8 cellular contexts compared by ENCODE assay signal in the genomic region with DNA sequence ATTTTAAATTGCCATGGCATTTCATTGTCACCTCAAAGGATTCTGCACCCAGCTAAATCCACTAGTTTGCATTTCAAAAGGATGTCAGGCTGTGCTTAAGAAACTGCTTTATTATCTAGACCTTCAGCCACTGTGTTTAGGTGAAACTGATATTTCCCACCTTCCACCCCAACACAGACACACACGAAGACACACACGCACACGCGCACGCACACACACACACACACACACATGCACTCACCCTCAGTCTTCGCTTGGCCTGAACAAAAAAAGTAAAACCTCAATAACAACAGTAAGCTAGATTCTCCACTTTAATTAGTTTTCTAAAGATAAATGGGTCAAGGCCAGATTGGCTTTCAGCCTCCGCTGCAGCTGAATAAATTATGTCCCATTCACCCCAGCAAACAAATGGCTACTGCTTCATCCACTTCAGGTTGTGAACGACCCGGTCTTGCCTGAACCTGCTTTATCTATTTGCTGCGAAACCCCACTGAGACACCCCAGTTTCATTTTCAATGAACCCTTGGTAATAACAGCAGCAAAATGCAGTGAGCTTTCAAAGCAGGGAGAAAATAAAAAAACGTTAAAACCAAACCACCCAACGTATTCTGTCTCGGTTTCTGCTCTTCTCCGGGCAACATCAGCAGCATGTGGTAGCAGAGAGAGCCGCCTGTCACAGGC.
DNase-seq lines count a peak whose midpoint lies in the region; ATAC-seq and TF ChIP-seq lines count a peak whose summit lies in the region.

No MANE protein-coding gene starts in this region.

- in situ Hi-C loops in ACHN (cut with HindIII; ENCODE audit: low pct_ligation_motif_present, low pct_unique_long_range_greater_than_20kb, low sequenced_read_pairs) = no loop called here

- no peaks in the 10 kb centered on the region for H3K27me3 ChIP-seq in prostate gland (replicated peaks; ENCODE audit: insufficient read depth)

- DNase-seq in GM10266 (ENCODE audit: extremely low spot score) (peak; percentile 10), NCI-H1417 treated with DMSO at 0.1 percent for 48 hours (lab: John Stamatoyannopoulos, UW) (peak; percentile 66), epithelial cell of esophagus (ENCODE audit: low read depth) (peak; percentile 32), ACHN (no peak), germinal center (ENCODE audit: low spot score) (no peak), prostate gland (ENCODE audit: low spot score) (no peak)

- no peaks in the 10 kb centered on the region for H3K4me1 ChIP-seq in prostate gland (replicated peaks)

- H3K9me3 ChIP-seq in prostate gland = no peaks in the 10 kb centered on the region

- intact Hi-C loops in prostate gland (cut with DNase I) = no loop called here

- no peaks in the 10 kb centered on the region for H3K36me3 ChIP-seq in prostate gland

- peak; percentile 61 for ATAC-seq in GM21529 (IDR thresholded peaks at IDR 0.05; ENCODE audit: unreplicated experiment)
- ATAC-seq in GM18517 (IDR thresholded peaks at IDR 0.05; ENCODE audit: unreplicated experiment) = no peak

- 44% methylated on average over 15 of the region's 15 CpGs for WGBS in prostate gland

- TF ChIP-seq CTCF in GM10266 (IDR thresholded peaks at IDR 0.05; ENCODE audit: control insufficient read depth, insufficient read depth, low read depth, missing control alignments) (no peak), epithelial cell of esophagus (IDR thresholded peaks at IDR 0.05; ENCODE audit: insufficient read depth, low read depth, low read length, missing control alignments) (no peak), prostate gland (IDR thresholded peaks at IDR 0.05) (no peak)

- no peak for TF ChIP-seq POLR2A in prostate gland (IDR thresholded peaks at IDR 0.05)

- H3K27ac ChIP-seq in prostate gland = no peak overlapping the region

- H3K4me3 ChIP-seq in epithelial cell of esophagus (ENCODE audit: low read length) (no peak overlapping the region), prostate gland (no peak overlapping the region)

Comparison
In these comparisons a context has a peak if more than half of its experiments do, and no peak if none do; other contexts are left out.
1. DNase-seq: peak in GM10266 (single experiment), NCI-H1417 treated with DMSO at 0.1 percent for 48 hours (single experiment) and epithelial cell of esophagus (single experiment); none in ACHN (single experiment), germinal center (single experiment) and prostate gland (single experiment).